Comparison of ENCODE assay signal across 11 cellular contexts in the genomic region with DNA sequence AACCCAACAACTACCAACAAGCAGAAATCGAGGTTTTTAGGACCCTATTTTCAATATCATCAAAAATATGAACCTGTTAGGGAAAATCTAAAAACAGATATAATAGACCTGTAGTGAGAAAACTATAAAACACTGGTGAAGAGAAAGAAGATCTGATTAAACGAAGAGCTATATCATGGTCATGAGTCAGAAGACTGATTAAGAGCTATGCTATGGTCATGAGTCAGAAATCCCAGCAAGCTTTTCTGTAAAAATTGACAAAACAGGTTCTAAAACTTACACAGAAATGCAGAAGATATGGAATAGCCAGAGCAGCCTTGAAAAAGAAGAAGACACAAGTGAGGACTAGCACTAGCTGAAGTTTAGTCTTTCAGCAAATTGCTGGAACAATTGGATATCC.
DNase-seq lines count a peak whose midpoint lies in the region; ATAC-seq and TF ChIP-seq lines count a peak whose summit lies in the region.
"Had no signal": no experiment of that assay in that cellular context is flagged by ENCODE, and none has a peak within 500 bp of the region (broad histone marks: within the 10 kb centered on the region; RNA-seq: fewer than 3 reads in every experiment).

No MANE protein-coding gene starts in this region.

- H3K4me3 ChIP-seq in Caco-2 (ENCODE audit: low read depth, low read length) (no peak overlapping the region), cardiac fibroblast (replicated peaks in 1 of 2; ENCODE audit: low read depth in 2 of 2, low read length in 2 of 2) (no peak overlapping the region), SJCRH30 (no peak overlapping the region)
- H3K4me3 ChIP-seq: MG63 had no signal

- H3K36me3 Mint-ChIP-seq in Caco-2 (ENCODE audit: insufficient read depth, unreplicated experiment), result peaks cover 20% of the 10 kb centered on the region
- peaks cover 16% of the 10 kb centered on the region for H3K36me3 Mint-ChIP-seq in IgD-negative memory B cell
- peaks cover 28% of the 10 kb centered on the region for H3K36me3 Mint-ChIP-seq in memory B cell

- no peak for TF ChIP-seq CTCF in Caco-2 (IDR thresholded peaks at IDR 0.05; ENCODE audit: insufficient read depth in 1 of 2, low read depth in 1 of 2, low read length in 1 of 2, severe bottlenecking in 1 of 2, unreplicated experiment in 1 of 2)
- TF ChIP-seq CTCF in cardiac fibroblast (IDR thresholded peaks at IDR 0.05; ENCODE audit: low read depth, low read length), result no peak

- CTCF ChIA-PET in Caco-2 (lab: Charles Lee), result no interaction called here

- DNase-seq in Caco-2 (no peak), cardiac fibroblast (ENCODE audit: low read depth in 2 of 2) (peak; percentile 69 to 80), memory B cell (ENCODE audit: low spot score in 2 of 2) (no peak), SJCRH30 (no peak), T-helper 2 cell (no peak), 8988T (no peak), NCI-H2081 (lab: John Stamatoyannopoulos, UW) (no peak)
- DNase-seq: hippocampal formation, MG63, T-helper 17 cell had no signal

- H3K4me1 Mint-ChIP-seq in Caco-2 (ENCODE audit: low read depth, unreplicated experiment), result peaks cover 31% of the 10 kb centered on the region
- H3K4me1 Mint-ChIP-seq in IgD-negative memory B cell, result peaks cover 0 to 4% (median 1%) of the 10 kb centered on the region in 3 donors
- no peaks in the 10 kb centered on the region for H3K4me1 Mint-ChIP-seq in memory B cell

- H3K4me3 Mint-ChIP-seq in Caco-2 (ENCODE audit: unreplicated experiment), result no peak overlapping the region
- H3K4me3 Mint-ChIP-seq in IgD-negative memory B cell, result no peak overlapping the region
- H3K4me3 Mint-ChIP-seq in memory B cell, result no peak overlapping the region
- H3K4me3 Mint-ChIP-seq: T-helper 17 cell had no signal

- H3K4me1 ChIP-seq in Caco-2 (peaks cover 49% of the 10 kb centered on the region), SJCRH30 (no peaks in the 10 kb centered on the region)

- no peak for ATAC-seq in memory B cell (ENCODE audit: low read depth)
- ATAC-seq: T-helper 17 cell had no signal

- no peaks in the 10 kb centered on the region for H3K27me3 ChIP-seq in Caco-2 (replicated peaks; ENCODE audit: control insufficient read depth, insufficient read depth, low read length)
- no peaks in the 10 kb centered on the region for H3K27me3 ChIP-seq in SJCRH30
- H3K27me3 ChIP-seq: MG63 had no signal

- intact Hi-C loops in Caco-2 (cut with micrococcal nuclease; ENCODE audit: unreplicated experiment), result no loop called here

- H3K27ac ChIP-seq in SJCRH30, result no peak overlapping the region

- H3K36me3 ChIP-seq in Caco-2 (ENCODE audit: control insufficient read depth, insufficient read depth, low read length) (no peaks in the 10 kb centered on the region), SJCRH30 (no peaks in the 10 kb centered on the region)
- H3K36me3 ChIP-seq: MG63 had no signal

- BruUV-seq in Caco-2 (replicated peaks; lab: Mats Ljungman, UMichigan), result no TSS peak

- H3K9me3 ChIP-seq in Caco-2 (no peaks in the 10 kb centered on the region), SJCRH30 (replicated peaks) (no peaks in the 10 kb centered on the region)

- H3K27ac Mint-ChIP-seq in Caco-2 (ENCODE audit: unreplicated experiment) (peak overlapping the region; percentile 32), IgD-negative memory B cell (peak overlapping the region in 2 of 3 donors; percentile 1 to 80), memory B cell (peak overlapping the region; percentile 16)
- H3K27ac Mint-ChIP-seq: T-helper 17 cell had no signal

- POLR2A ChIA-PET in Caco-2 (lab: Charles Lee), result no interaction called here

- H3K9me3 Mint-ChIP-seq in Caco-2 (ENCODE audit: unreplicated experiment), result peaks cover 15% of the 10 kb centered on the region
- peaks cover 0 to 1% (median 0%) of the 10 kb centered on the region in 3 donors for H3K9me3 Mint-ChIP-seq in IgD-negative memory B cell
- no peaks in the 10 kb centered on the region for H3K9me3 Mint-ChIP-seq in memory B cell

- H3K27me3 Mint-ChIP-seq in Caco-2 (ENCODE audit: insufficient read depth, unreplicated experiment), result no peaks in the 10 kb centered on the region
- no peaks in the 10 kb centered on the region for H3K27me3 Mint-ChIP-seq in IgD-negative memory B cell
- no peaks in the 10 kb centered on the region for H3K27me3 Mint-ChIP-seq in memory B cell
- H3K27me3 Mint-ChIP-seq: T-helper 17 cell had no signal

Comparison
In these comparisons a context has a peak if more than half of its experiments do, and no peak if none do; other contexts are left out.
1. DNase-seq: peak in cardiac fibroblast (2 of 2); none in Caco-2 (0 of 2), memory B cell (0 of 2), SJCRH30 (0 of 2), T-helper 2 cell (0 of 5), 8988T (single experiment) and NCI-H2081 (0 of 2).
2. Peak in every context shown above with its lines, with median percentiles within 50 percentile points of each other: H3K27ac Mint-ChIP-seq.